In genomic region chr11:45091563-45092392, GRCh38 we compare ENCODE assay signal across 11 cellular contexts. TPM values are rescaled to one million over a fixed set of nuclear protein-coding genes. Genes with fewer than 3 reads are reported as not detected.
DNase-seq lines count a peak whose midpoint lies in the region; ATAC-seq and TF ChIP-seq lines count a peak whose summit lies in the region.
"Had no signal": no experiment of that assay in that cellular context is flagged by ENCODE, and none has a peak within 500 bp of the region (broad histone marks: within the 10 kb centered on the region; RNA-seq: fewer than 3 reads in every experiment).

No MANE protein-coding gene starts in this region.

- BruUV-seq in Caco-2 (replicated peaks; lab: Mats Ljungman, UMichigan): no TSS peak

- TF ChIP-seq CTCF in Caco-2 (IDR thresholded peaks at IDR 0.05; ENCODE audit: insufficient read depth in 1 of 2, low read depth in 1 of 2, low read length in 1 of 2, severe bottlenecking in 1 of 2, unreplicated experiment in 1 of 2) (no peak), choroid plexus epithelial cell (conservative IDR thresholded peaks at IDR 0.05; ENCODE audit: low read depth, low read length) (no peak), GM20000 (IDR thresholded peaks at IDR 0.05; ENCODE audit: extremely low read depth, missing control alignments) (no peak)

- no peak overlapping the region for H3K14ac ChIP-seq in neuronal stem cell (ENCODE audit: low read length)

- H2BK5ac ChIP-seq in neuronal stem cell (ENCODE audit: low read length): peak overlapping the region; percentile 14

- no peak overlapping the region for H3K23ac ChIP-seq in neuronal stem cell (ENCODE audit: low read depth, low read length, poor library complexity)

- no peak overlapping the region for H3K4me3 ChIP-seq in Caco-2 (ENCODE audit: low read depth, low read length)
- H3K4me3 ChIP-seq in HUES48 (ENCODE audit: low read depth, low read length): no peak overlapping the region
- H3K4me3 ChIP-seq in choroid plexus epithelial cell (ENCODE audit: low read depth, low read length): no peak overlapping the region
- no peak overlapping the region for H3K4me3 ChIP-seq in neuronal stem cell (ENCODE audit: low read length in 2 of 2)
- H3K4me3 ChIP-seq: heart left ventricle, SK-N-MC had no signal

- no peaks in the 10 kb centered on the region for H3K36me3 Mint-ChIP-seq in Caco-2 (ENCODE audit: insufficient read depth, unreplicated experiment)

- H2BK120ac ChIP-seq in neuronal stem cell (ENCODE audit: low read depth, low read length): no peak overlapping the region

- H2BK12ac ChIP-seq in neuronal stem cell (ENCODE audit: low read length): no peak overlapping the region

- no peak overlapping the region for H2AK5ac ChIP-seq in neuronal stem cell (ENCODE audit: low read depth, low read length)

- no peak overlapping the region for H3K27ac Mint-ChIP-seq in Caco-2 (ENCODE audit: unreplicated experiment)
- H3K27ac Mint-ChIP-seq: activated CD8-positive, alpha-beta T cell treated with anti-CD3 and anti-CD28 coated beads, Interleukin-2, amount 10 ng/mL, durations not matched to agents 7 days and 5 days had no signal

- H2BK15ac ChIP-seq in neuronal stem cell (ENCODE audit: low read length): no peak overlapping the region

- no peak overlapping the region for H4K91ac ChIP-seq in neuronal stem cell (ENCODE audit: low read depth, low read length, poor library complexity)

- H3K36me3 ChIP-seq in Caco-2 (ENCODE audit: control insufficient read depth, insufficient read depth, low read length) (no peaks in the 10 kb centered on the region), HUES48 (ENCODE audit: control insufficient read depth, insufficient read depth, low read length) (no peaks in the 10 kb centered on the region), neuronal stem cell (replicated peaks in 1 of 2; ENCODE audit: control insufficient read depth in 2 of 2, insufficient read depth in 2 of 2, low read length in 2 of 2) (no peaks in the 10 kb centered on the region)
- H3K36me3 ChIP-seq: heart left ventricle had no signal

- no peaks in the 10 kb centered on the region for H3K9me3 Mint-ChIP-seq in Caco-2 (ENCODE audit: unreplicated experiment)

- H2AFZ ChIP-seq in neuronal stem cell (ENCODE audit: low read length): no peak overlapping the region

- H3K27me3 ChIP-seq in Caco-2 (replicated peaks; ENCODE audit: control insufficient read depth, insufficient read depth, low read length) (no peaks in the 10 kb centered on the region), HUES48 (ENCODE audit: control insufficient read depth, insufficient read depth, low read length) (no peaks in the 10 kb centered on the region), neuronal stem cell (ENCODE audit: control insufficient read depth in 3 of 3, insufficient read depth in 3 of 3, low read depth in 1 of 3, low read length in 3 of 3) (peaks cover 0 to 30% (median 0%) of the 10 kb centered on the region in 3 experiments)
- H3K27me3 ChIP-seq: heart left ventricle had no signal

- CTCF ChIA-PET in Caco-2 (lab: Charles Lee): interaction anchor here (0.6 to 0.8 kb wide), 2 partner anchors 162 to 180 kb away, joined by 3 to 4 read pairs; no protein-coding TSS in a partner anchor

- intact Hi-C loops in Caco-2 (cut with micrococcal nuclease; ENCODE audit: unreplicated experiment): no loop called here

- peaks cover 8% of the 10 kb centered on the region for H3K27me3 Mint-ChIP-seq in Caco-2 (ENCODE audit: insufficient read depth, unreplicated experiment)

- peak overlapping the region; percentile 72 for H3K18ac ChIP-seq in neuronal stem cell (ENCODE audit: low read length)

- H3K27ac ChIP-seq in HUES48 (ENCODE audit: low read depth, low read length) (peak overlapping the region; percentile 68), neuronal stem cell (replicated peaks; ENCODE audit: low read length) (peak overlapping the region; percentile 30)
- H3K27ac ChIP-seq: SK-N-MC had no signal

- H3K4me2 ChIP-seq in neuronal stem cell (ENCODE audit: insufficient read depth, low read length, poor library complexity, severe bottlenecking): no peak overlapping the region

- no CpG with 5 or more reads among the region's 11 CpGs for WGBS in neuronal stem cell (ENCODE audit: extremely low coverage in 2 of 2, insufficient read length in 2 of 2, insufficient replicate concordance in 1 of 2), 2 donors

- no peak overlapping the region for H3K4ac ChIP-seq in neuronal stem cell (ENCODE audit: low read length)

- ATAC-seq in GM21825 (IDR thresholded peaks at IDR 0.05; ENCODE audit: unreplicated experiment): no peak
- ATAC-seq: activated CD8-positive, alpha-beta T cell treated with anti-CD3 and anti-CD28 coated beads, Interleukin-2, amount 10 ng/mL, durations not matched to agents 7 days and 5 days had no signal

- H3K9me3 ChIP-seq in Caco-2: no peaks in the 10 kb centered on the region
- no peaks in the 10 kb centered on the region for H3K9me3 ChIP-seq in HUES48 (ENCODE audit: control insufficient read depth, insufficient read depth, low read length)
- H3K9me3 ChIP-seq in neuronal stem cell (replicated peaks in 1 of 2; ENCODE audit: control insufficient read depth in 2 of 2, insufficient read depth in 1 of 2, low read depth in 1 of 2, low read length in 2 of 2): no peaks in the 10 kb centered on the region
- H3K9me3 ChIP-seq: heart left ventricle had no signal

- no peak overlapping the region for H4K8ac ChIP-seq in neuronal stem cell (ENCODE audit: low read depth, low read length)

- H3K4me1 Mint-ChIP-seq in Caco-2 (ENCODE audit: low read depth, unreplicated experiment): peaks cover 17% of the 10 kb centered on the region

- H3K4me3 Mint-ChIP-seq in Caco-2 (ENCODE audit: unreplicated experiment): no peak overlapping the region
- H3K4me3 Mint-ChIP-seq: activated CD8-positive, alpha-beta T cell treated with anti-CD3 and anti-CD28 coated beads, Interleukin-2, amount 10 ng/mL, durations not matched to agents 7 days and 5 days had no signal

- H3K79me1 ChIP-seq in neuronal stem cell (ENCODE audit: low read depth, low read length): no peaks in the 10 kb centered on the region

- DNase-seq in Caco-2 (peak; percentile 58 to 72), choroid plexus epithelial cell (ENCODE audit: low read depth) (peak; percentile 37), neuronal stem cell (ENCODE audit: low spot score) (no peak), GM20000 (ENCODE audit: low spot score) (no peak), Ammon's horn (ENCODE audit: low spot score) (no peak)
- DNase-seq: activated CD8-positive, alpha-beta T cell treated with anti-CD3 and anti-CD28 coated beads, Interleukin-2, amount 10 ng/mL, durations not matched to agents 7 days and 5 days; NCI-H345 had no signal

- POLR2A ChIA-PET in Caco-2 (lab: Charles Lee): no interaction called here

- H3K4me1 ChIP-seq in Caco-2 (peaks cover 14% of the 10 kb centered on the region; the same call in 1 of the 2 replicates), HUES48 (ENCODE audit: control insufficient read depth, insufficient read depth, low read length) (peaks cover 35% of the 10 kb centered on the region), neuronal stem cell (ENCODE audit: control insufficient read depth in 2 of 2, insufficient read depth in 1 of 2, low read depth in 1 of 2, low read length in 2 of 2) (peaks cover 0 to 36% of the 10 kb centered on the region in 2 donors)

- no peak overlapping the region for H3K9ac ChIP-seq in HUES48 (ENCODE audit: low read depth, low read length)
- no peak overlapping the region for H3K9ac ChIP-seq in neuronal stem cell (ENCODE audit: low read depth, low read length, poor library complexity)

RNA-seq across cellular contexts. Expression of gene PRDM11, which starts 54.7 kb away (rescaled TPM):
- 11.8 and 12.5 TPM in 2 replicates for total RNA-seq in Caco-2 (2022)
- 2.6 TPM for polyA plus RNA-seq in neuronal stem cell (2013, experiment 1 of 2)
- polyA plus RNA-seq in neuronal stem cell (2013, experiment 2 of 2): 2.5 TPM

Comparison
In these comparisons a context has a peak if more than half of its experiments do, and no peak if none do; other contexts are left out.
1. DNase-seq: peak in Caco-2 (2 of 2) and choroid plexus epithelial cell (single experiment); none in neuronal stem cell (single experiment), GM20000 (single experiment) and Ammon's horn (single experiment).